In genomic region chr12:52628841-52629240, GRCh38 we compare ENCODE assay signal across 20 cellular contexts. TPM values are rescaled to one million over a fixed set of nuclear protein-coding genes. Genes with fewer than 3 reads are reported as not detected.
DNase-seq lines count a peak whose midpoint lies in the region; ATAC-seq and TF ChIP-seq lines count a peak whose summit lies in the region.
"Had no signal": no experiment of that assay in that cellular context is flagged by ENCODE, and none has a peak within 500 bp of the region (broad histone marks: within the 10 kb centered on the region; RNA-seq: fewer than 3 reads in every experiment).

No MANE protein-coding gene starts in this region.

- H3K9me3 Mint-ChIP-seq in activated CD4-positive, alpha-beta memory T cell treated with anti-CD3 and anti-CD28 coated beads, Interleukin-2, amount 10 ng/mL, durations not matched to agents 7 days and 5 days, result no peaks in the 10 kb centered on the region
- H3K9me3 Mint-ChIP-seq in activated CD4-positive, alpha-beta memory T cell treated with anti-CD3 and anti-CD28 coated beads for 36 hours, result no peaks in the 10 kb centered on the region
- H3K9me3 Mint-ChIP-seq in type B pancreatic cell, result no peaks in the 10 kb centered on the region

- CTCF ChIA-PET in activated CD4-positive, alpha-beta memory T cell treated with anti-CD3 and anti-CD28 coated beads, Interleukin-2, amount 10 ng/mL, durations not matched to agents 7 days and 5 days (lab: Charles Lee), result no interaction called here
- CTCF ChIA-PET in activated CD4-positive, alpha-beta memory T cell treated with anti-CD3 and anti-CD28 coated beads for 36 hours (lab: Charles Lee), result no interaction called here

- 100% methylated on average over 1 of the region's 2 CpGs for WGBS in esophagus muscularis mucosa

- H3K4me3 ChIP-seq in right atrium auricular region (no peak overlapping the region), esophagus muscularis mucosa (no peak overlapping the region), coronary artery (no peak overlapping the region)

- H3K36me3 ChIP-seq in right atrium auricular region (no peaks in the 10 kb centered on the region), esophagus muscularis mucosa (no peaks in the 10 kb centered on the region)

- H3K27me3 Mint-ChIP-seq in activated CD4-positive, alpha-beta memory T cell treated with anti-CD3 and anti-CD28 coated beads, Interleukin-2, amount 10 ng/mL, durations not matched to agents 7 days and 5 days, result peaks cover 27% of the 10 kb centered on the region
- no peaks in the 10 kb centered on the region for H3K27me3 Mint-ChIP-seq in activated CD4-positive, alpha-beta memory T cell treated with anti-CD3 and anti-CD28 coated beads for 36 hours
- peaks cover 27% of the 10 kb centered on the region for H3K27me3 Mint-ChIP-seq in type B pancreatic cell

- H3K27ac ChIP-seq in right atrium auricular region (no peak overlapping the region), esophagus muscularis mucosa (replicated peaks in 1 of 4) (no peak overlapping the region), coronary artery (no peak overlapping the region)

- H3K4me1 Mint-ChIP-seq in activated CD4-positive, alpha-beta memory T cell treated with anti-CD3 and anti-CD28 coated beads, Interleukin-2, amount 10 ng/mL, durations not matched to agents 7 days and 5 days, result peaks cover 20% of the 10 kb centered on the region
- H3K4me1 Mint-ChIP-seq in activated CD4-positive, alpha-beta memory T cell treated with anti-CD3 and anti-CD28 coated beads for 36 hours (ENCODE audit: low read depth), result peaks cover 24% of the 10 kb centered on the region
- H3K4me1 Mint-ChIP-seq in type B pancreatic cell (ENCODE audit: unreplicated experiment), result no peaks in the 10 kb centered on the region

- H3K36me3 Mint-ChIP-seq in activated CD4-positive, alpha-beta memory T cell treated with anti-CD3 and anti-CD28 coated beads, Interleukin-2, amount 10 ng/mL, durations not matched to agents 7 days and 5 days (ENCODE audit: low read depth), result no peaks in the 10 kb centered on the region
- no peaks in the 10 kb centered on the region for H3K36me3 Mint-ChIP-seq in activated CD4-positive, alpha-beta memory T cell treated with anti-CD3 and anti-CD28 coated beads for 36 hours
- H3K36me3 Mint-ChIP-seq in type B pancreatic cell, result no peaks in the 10 kb centered on the region

- no peak for ATAC-seq in Right ventricle myocardium superior (ENCODE audit: poor library complexity)
- ATAC-seq: HepG2, PC-3 had no signal

- intact Hi-C loops in activated CD4-positive, alpha-beta memory T cell treated with anti-CD3 and anti-CD28 coated beads for 36 hours (cut with micrococcal nuclease), result no loop called here
- intact Hi-C loops in Right ventricle myocardium superior (cut with DNase I), result no loop called here
- intact Hi-C loops in esophagus muscularis mucosa (cut with DNase I), result no loop called here

- peaks cover 0 to 5% of the 10 kb centered on the region in 2 donors for H3K9me3 ChIP-seq in right atrium auricular region
- no peaks in the 10 kb centered on the region for H3K9me3 ChIP-seq in esophagus muscularis mucosa

- no peaks in the 10 kb centered on the region for H3K27me3 ChIP-seq in right atrium auricular region
- no peaks in the 10 kb centered on the region for H3K27me3 ChIP-seq in esophagus muscularis mucosa

- H3K27ac Mint-ChIP-seq in activated CD4-positive, alpha-beta memory T cell treated with anti-CD3 and anti-CD28 coated beads, Interleukin-2, amount 10 ng/mL, durations not matched to agents 7 days and 5 days, result no peak overlapping the region
- H3K27ac Mint-ChIP-seq in activated CD4-positive, alpha-beta memory T cell treated with anti-CD3 and anti-CD28 coated beads for 36 hours, result no peak overlapping the region
- H3K27ac Mint-ChIP-seq in type B pancreatic cell, result no peak overlapping the region

- TF ChIP-seq CTCF in right atrium auricular region (IDR thresholded peaks at IDR 0.05) (no peak), esophagus muscularis mucosa (IDR thresholded peaks at IDR 0.05) (no peak), type B pancreatic cell (conservative IDR thresholded peaks at IDR 0.05) (no peak), coronary artery (IDR thresholded peaks at IDR 0.05) (no peak)

- H3K4me3 Mint-ChIP-seq in activated CD4-positive, alpha-beta memory T cell treated with anti-CD3 and anti-CD28 coated beads, Interleukin-2, amount 10 ng/mL, durations not matched to agents 7 days and 5 days, result no peak overlapping the region
- no peak overlapping the region for H3K4me3 Mint-ChIP-seq in activated CD4-positive, alpha-beta memory T cell treated with anti-CD3 and anti-CD28 coated beads for 36 hours
- no peak overlapping the region for H3K4me3 Mint-ChIP-seq in type B pancreatic cell

- no peak for TF ChIP-seq EP300 in esophagus muscularis mucosa (IDR thresholded peaks at IDR 0.05)

- POLR2A ChIA-PET in activated CD4-positive, alpha-beta memory T cell treated with anti-CD3 and anti-CD28 coated beads, Interleukin-2, amount 10 ng/mL, durations not matched to agents 7 days and 5 days (lab: Charles Lee), result no interaction called here
- POLR2A ChIA-PET in activated CD4-positive, alpha-beta memory T cell treated with anti-CD3 and anti-CD28 coated beads for 36 hours (lab: Charles Lee), result no interaction called here

- H3K4me1 ChIP-seq in right atrium auricular region (no peaks in the 10 kb centered on the region), esophagus muscularis mucosa (no peaks in the 10 kb centered on the region)

- peak; percentile 9 for DNase-seq in activated CD4-positive, alpha-beta memory T cell treated with anti-CD3 and anti-CD28 coated beads, Interleukin-2, amount 10 ng/mL, durations not matched to agents 7 days and 5 days
- no peak for DNase-seq in activated CD4-positive, alpha-beta memory T cell treated with anti-CD3 and anti-CD28 coated beads for 36 hours
- peak; percentile 7 for DNase-seq in right atrium auricular region (ENCODE audit: low spot score)
- no peak for DNase-seq in Right ventricle myocardium superior
- peak; percentile 90 for DNase-seq in esophagus muscularis mucosa (ENCODE audit: extremely low spot score)
- peak; percentile 32 for DNase-seq in type B pancreatic cell (ENCODE audit: extremely low spot score, unreplicated experiment)
- no peak for DNase-seq in coronary artery (ENCODE audit: low spot score)
- no peak for DNase-seq in SW480 (ENCODE audit: low spot score)
- DNase-seq: DND-41, H7, KG1, NCI-H1048, NCI-H146, NCI-H2081 treated with DMSO at 0.1 percent for 48 hours, NCI-H510A, NCI-H774, PC-3 had no signal

- no peak for TF ChIP-seq POLR2A in esophagus muscularis mucosa (IDR thresholded peaks at IDR 0.05; ENCODE audit: low read depth)

RNA-seq across cellular contexts. Expression of gene KRT73, which starts 10.5 kb away (rescaled TPM):
- total RNA-seq in activated CD4-positive, alpha-beta memory T cell treated with anti-CD3 and anti-CD28 coated beads, Interleukin-2, amount 10 ng/mL, durations not matched to agents 7 days and 5 days, result not detected
- total RNA-seq in activated CD4-positive, alpha-beta memory T cell treated with anti-CD3 and anti-CD28 coated beads for 36 hours, result under 1 TPM in 1 of 2 experiments, not detected in 1; 0.19 TPM
- total RNA-seq in right atrium auricular region (not detected), Right ventricle myocardium superior (not detected), esophagus muscularis mucosa (not detected), type B pancreatic cell (ENCODE audit: low replicate concordance) (0.12 TPM in 1 of 2 replicates, not detected in the other)
- total RNA-seq: A172, H7, HepG2, M059J, PC-3 had no signal

RNA-seq across cellular contexts. Expression of gene KRT2, which starts 23.2 kb away (rescaled TPM):
- total RNA-seq in activated CD4-positive, alpha-beta memory T cell treated with anti-CD3 and anti-CD28 coated beads, Interleukin-2, amount 10 ng/mL, durations not matched to agents 7 days and 5 days, result not detected
- total RNA-seq in activated CD4-positive, alpha-beta memory T cell treated with anti-CD3 and anti-CD28 coated beads for 36 hours, result not detected
- total RNA-seq in right atrium auricular region, result not detected
- not detected for total RNA-seq in Right ventricle myocardium superior
- not detected for total RNA-seq in esophagus muscularis mucosa
- not detected in 2 replicates for total RNA-seq in type B pancreatic cell (ENCODE audit: low replicate concordance)
- total RNA-seq: A172, H7, HepG2, M059J, PC-3 had no signal

RNA-seq across cellular contexts. Expression of gene KRT72, which starts 27.6 kb away (rescaled TPM):
- total RNA-seq in activated CD4-positive, alpha-beta memory T cell treated with anti-CD3 and anti-CD28 coated beads, Interleukin-2, amount 10 ng/mL, durations not matched to agents 7 days and 5 days, result not detected
- total RNA-seq in activated CD4-positive, alpha-beta memory T cell treated with anti-CD3 and anti-CD28 coated beads for 36 hours, result under 1 TPM in 1 of 2 experiments, not detected in 1; 0.17 TPM
- not detected for total RNA-seq in right atrium auricular region
- total RNA-seq in Right ventricle myocardium superior, result not detected
- total RNA-seq in esophagus muscularis mucosa, result not detected
- total RNA-seq in type B pancreatic cell (ENCODE audit: low replicate concordance), result 0.48 and 2.9 TPM in 2 replicates
- total RNA-seq: A172, H7, HepG2, M059J, PC-3 had no signal

RNA-seq across cellular contexts. Expression of gene KRT1, which starts 51.4 kb away (rescaled TPM):
- total RNA-seq in activated CD4-positive, alpha-beta memory T cell treated with anti-CD3 and anti-CD28 coated beads, Interleukin-2, amount 10 ng/mL, durations not matched to agents 7 days and 5 days, result under 1 TPM; 0.13 to 0.30 TPM
- not detected for total RNA-seq in activated CD4-positive, alpha-beta memory T cell treated with anti-CD3 and anti-CD28 coated beads for 36 hours
- total RNA-seq in right atrium auricular region (not detected), Right ventricle myocardium superior (not detected), esophagus muscularis mucosa (not detected), type B pancreatic cell (ENCODE audit: low replicate concordance) (269 and 837 TPM in 2 replicates)
- total RNA-seq: A172, H7, HepG2, M059J, PC-3 had no signal

RNA-seq across cellular contexts. Expression of gene KRT74, which starts 55.2 kb away (rescaled TPM):
- not detected for total RNA-seq in activated CD4-positive, alpha-beta memory T cell treated with anti-CD3 and anti-CD28 coated beads, Interleukin-2, amount 10 ng/mL, durations not matched to agents 7 days and 5 days
- not detected for total RNA-seq in activated CD4-positive, alpha-beta memory T cell treated with anti-CD3 and anti-CD28 coated beads for 36 hours
- total RNA-seq in right atrium auricular region (1 to 10 TPM in 1 of 2 donors, not detected in 1; 2.9 TPM), Right ventricle myocardium superior (not detected), esophagus muscularis mucosa (not detected), type B pancreatic cell (ENCODE audit: low replicate concordance) (0.10 TPM in 1 of 2 replicates, not detected in the other)
- total RNA-seq: A172, H7, HepG2, M059J, PC-3 had no signal

Comparison
In these comparisons a context has a peak if more than half of its experiments do, and no peak if none do; other contexts are left out.
1. DNase-seq: peak in activated CD4-positive, alpha-beta memory T cell treated with anti-CD3 and anti-CD28 coated beads, Interleukin-2, amount 10 ng/mL, durations not matched to agents 7 days and 5 days (single experiment), right atrium auricular region (single experiment), esophagus muscularis mucosa (single experiment) and type B pancreatic cell (single experiment); none in activated CD4-positive, alpha-beta memory T cell treated with anti-CD3 and anti-CD28 coated beads for 36 hours (single experiment), Right ventricle myocardium superior (single experiment), coronary artery (single experiment) and SW480 (single experiment).